ENCODE assay signal across 8 cellular contexts in genomic region chr1:161727343-161727924, GRCh38. TPM values are rescaled to one million over a fixed set of nuclear protein-coding genes. Genes with fewer than 3 reads are reported as not detected.
DNase-seq lines count a peak whose midpoint lies in the region; ATAC-seq and TF ChIP-seq lines count a peak whose summit lies in the region.

No MANE protein-coding gene starts in this region.

- no peaks in the 10 kb centered on the region for H3K9me3 ChIP-seq in psoas muscle

- H3K4me3 ChIP-seq in LNCaP clone FGC (ENCODE audit: low read depth, low read length): peak overlapping the region; percentile 64
- H3K4me3 ChIP-seq in psoas muscle: peak overlapping the region; percentile 72

- no peaks in the 10 kb centered on the region for H3K9me3 Mint-ChIP-seq in activated T-cell treated with anti-CD3 and anti-CD28 coated beads, Interleukin-2, amount 50 U/mL, for 72 hours

- H3K27me3 ChIP-seq in foreskin keratinocyte (no peaks in the 10 kb centered on the region), psoas muscle (ENCODE audit: insufficient read depth in 3 of 3, low read length in 2 of 3) (peaks cover 2 to 55% (median 7%) of the 10 kb centered on the region in 3 donors)

- no peak for TF ChIP-seq CTCF in C4-2B (conservative IDR thresholded peaks at IDR 0.05)
- no peak for TF ChIP-seq CTCF in LNCaP clone FGC (IDR thresholded peaks at IDR 0.05; ENCODE audit: control insufficient read depth, extremely low read depth, insufficient read depth)
- no peak for TF ChIP-seq CTCF in foreskin keratinocyte (conservative IDR thresholded peaks at IDR 0.05)
- no peak for TF ChIP-seq CTCF in psoas muscle (IDR thresholded peaks at IDR 0.05)

- 5 to 10% (median 8%) methylated on average over 33 of the region's 33 CpGs for WGBS in psoas muscle, 3 donors

- peak overlapping the region; percentile 70 for H3K27ac ChIP-seq in C4-2B
- H3K27ac ChIP-seq in foreskin keratinocyte: peak overlapping the region; percentile 85
- peak overlapping the region; percentile 74 for H3K27ac ChIP-seq in psoas muscle

- H3K4me1 ChIP-seq in foreskin keratinocyte: peaks cover 17% of the 10 kb centered on the region
- peaks cover 4% of the 10 kb centered on the region for H3K4me1 ChIP-seq in psoas muscle

- peak overlapping the region; percentile 88 for H3K27ac Mint-ChIP-seq in activated T-cell treated with anti-CD3 and anti-CD28 coated beads, Interleukin-2, amount 50 U/mL, for 72 hours

- no peak for DNase-seq in LNCaP clone FGC (ENCODE audit: low read depth)
- peak; percentile 31 to 48 for DNase-seq in activated T-cell treated with anti-CD3 and anti-CD28 coated beads, Interleukin-2, amount 50 U/mL, for 72 hours
- no peak for DNase-seq in foreskin keratinocyte
- no peak for DNase-seq in psoas muscle

- H3K27me3 Mint-ChIP-seq in activated T-cell treated with anti-CD3 and anti-CD28 coated beads, Interleukin-2, amount 50 U/mL, for 72 hours (ENCODE audit: low read depth): peaks cover 56% of the 10 kb centered on the region

- no peaks in the 10 kb centered on the region for H3K36me3 ChIP-seq in psoas muscle (ENCODE audit: insufficient read depth in 1 of 2, low read depth in 1 of 2)

- H3K36me3 Mint-ChIP-seq in activated T-cell treated with anti-CD3 and anti-CD28 coated beads, Interleukin-2, amount 50 U/mL, for 72 hours (ENCODE audit: insufficient read depth in 2 of 2): peaks cover 2% of the 10 kb centered on the region in 2 donors

- H3K4me3 Mint-ChIP-seq in activated T-cell treated with anti-CD3 and anti-CD28 coated beads, Interleukin-2, amount 50 U/mL, for 72 hours: peak overlapping the region; percentile 93 to 98

- intact Hi-C loops in psoas muscle (cut with DNase I): no loop called here

- ATAC-seq in GM21360 (IDR thresholded peaks at IDR 0.05; ENCODE audit: unreplicated experiment): peak; percentile 7
- ATAC-seq in activated T-cell treated with anti-CD3 and anti-CD28 coated beads, Interleukin-2, amount 50 U/mL, for 72 hours (replicated peaks in 1 of 2): peak; percentile 31 to 38
- ATAC-seq in foreskin keratinocyte: peak; percentile 3
- no peak for ATAC-seq in psoas muscle
- ATAC-seq in GM19351 (IDR thresholded peaks at IDR 0.05; ENCODE audit: unreplicated experiment): no peak
- ATAC-seq in GM18519 (IDR thresholded peaks at IDR 0.05; ENCODE audit: low FRiP score, unreplicated experiment): no peak

- H3K4me1 Mint-ChIP-seq in activated T-cell treated with anti-CD3 and anti-CD28 coated beads, Interleukin-2, amount 50 U/mL, for 72 hours (ENCODE audit: low read depth): peaks cover 63% of the 10 kb centered on the region

RNA-seq across cellular contexts. Expression of gene FCRLB, which starts 6.1 kb away (rescaled TPM):
- total RNA-seq in activated T-cell treated with anti-CD3 and anti-CD28 coated beads, Interleukin-2, amount 50 U/mL, for 72 hours: 1 to 10 TPM in 1 of 2 donors, under 1 TPM in 1; 0.43 to 1.2 TPM
- total RNA-seq in foreskin keratinocyte (0.51 and 0.92 TPM in 2 replicates), psoas muscle (under 1 TPM; 0.13 to 0.58 (median 0.29) TPM)
- polyA plus RNA-seq in foreskin keratinocyte (0.72 and 0.87 TPM in 2 replicates), psoas muscle (under 1 TPM in 2 of 3 donors, not detected in 1; 0.06 to 0.25 TPM)

RNA-seq across cellular contexts. Expression of gene FCRLA, which starts 20.4 kb away (rescaled TPM):
- total RNA-seq in activated T-cell treated with anti-CD3 and anti-CD28 coated beads, Interleukin-2, amount 50 U/mL, for 72 hours: under 1 TPM in 1 of 2 donors, not detected in 1; 0.30 TPM
- 0.53 and 0.58 TPM in 2 replicates for total RNA-seq in foreskin keratinocyte
- 0.45 and 0.77 TPM in 2 replicates for polyA plus RNA-seq in foreskin keratinocyte
- under 1 TPM in 3 of 4 donors, not detected in 1; 0.36 to 0.90 (median 0.49) TPM for total RNA-seq in psoas muscle
- polyA plus RNA-seq in psoas muscle: under 1 TPM in 2 of 3 donors, not detected in 1; 0.10 to 0.17 TPM

RNA-seq across cellular contexts. Expression of gene DUSP12, which starts 22.2 kb away (rescaled TPM):
- total RNA-seq in activated T-cell treated with anti-CD3 and anti-CD28 coated beads, Interleukin-2, amount 50 U/mL, for 72 hours: 10 to 100 TPM; 33.0 to 41.1 TPM
- total RNA-seq in foreskin keratinocyte: 31.9 and 32.0 TPM in 2 replicates
- 27.1 and 30.0 TPM in 2 replicates for polyA plus RNA-seq in foreskin keratinocyte
- total RNA-seq in psoas muscle: 10 to 100 TPM in 1 of 4 donors, 1 to 10 TPM in 3; 4.4 to 10.9 (median 5.6) TPM
- polyA plus RNA-seq in psoas muscle: 10 to 100 TPM in 2 of 3 donors, 1 to 10 TPM in 1; 9.9 to 15.3 (median 10.6) TPM

RNA-seq across cellular contexts. Expression of gene ATF6, which starts 38.7 kb away (rescaled TPM):
- total RNA-seq in activated T-cell treated with anti-CD3 and anti-CD28 coated beads, Interleukin-2, amount 50 U/mL, for 72 hours: 10 to 100 TPM; 23.7 to 28.4 TPM
- total RNA-seq in foreskin keratinocyte (16.1 and 16.8 TPM in 2 replicates), psoas muscle (10 to 100 TPM; 11.0 to 17.1 (median 13.8) TPM)
- polyA plus RNA-seq in foreskin keratinocyte (8.3 and 10.8 TPM in 2 replicates), psoas muscle (10 to 100 TPM in 1 of 3 donors, 1 to 10 TPM in 2; 6.4 to 10.6 (median 8.6) TPM)

Comparison
In these comparisons a context has a peak if more than half of its experiments do, and no peak if none do; other contexts are left out.
1. ATAC-seq: peak in GM21360 (single experiment), activated T-cell treated with anti-CD3 and anti-CD28 coated beads, Interleukin-2, amount 50 U/mL, for 72 hours (2 of 2) and foreskin keratinocyte (single experiment); none in psoas muscle (0 of 4), GM19351 (single experiment) and GM18519 (single experiment).
2. DNase-seq: peak in activated T-cell treated with anti-CD3 and anti-CD28 coated beads, Interleukin-2, amount 50 U/mL, for 72 hours (2 of 2); none in LNCaP clone FGC (single experiment), foreskin keratinocyte (0 of 2) and psoas muscle (0 of 2).
3. Peak in every context shown above with its lines, with median percentiles within 50 percentile points of each other: H3K27ac ChIP-seq.